In genomic region chr22:19811811-19812771, GRCh38 we compare ENCODE assay signal across 18 cellular contexts. TPM values are rescaled to one million over a fixed set of nuclear protein-coding genes. Genes with fewer than 3 reads are reported as not detected.
A peak's percentile ranks its signal among the peaks of the same experiment; 100 is the strongest.
DNase-seq lines count a peak whose midpoint lies in the region; TF ChIP-seq lines count a peak whose summit lies in the region.
"Had no signal": no experiment of that assay in that cellular context is flagged by ENCODE, and none has a peak within 500 bp of the region (broad histone marks: within the 10 kb centered on the region; RNA-seq: fewer than 3 reads in every experiment).

No MANE protein-coding gene starts in this region.

- H3K4me1 Mint-ChIP-seq in glutamatergic neuron (ENCODE audit: low read depth, unreplicated experiment): peaks cover 15% of the 10 kb centered on the region

- TF ChIP-seq EP300 in stomach (IDR thresholded peaks at IDR 0.05): no peak

- peaks cover 0 to 3% (median 2%) of the 10 kb centered on the region in 4 donors for H3K4me1 ChIP-seq in stomach

- H3K36me3 ChIP-seq in stomach: peaks cover 0 to 23% (median 11%) of the 10 kb centered on the region in 4 donors

- peaks cover 3% of the 10 kb centered on the region for H3K36me3 Mint-ChIP-seq in glutamatergic neuron (ENCODE audit: unreplicated experiment)
- H3K36me3 Mint-ChIP-seq: type B pancreatic cell had no signal

- no peaks in the 10 kb centered on the region for H3K27me3 ChIP-seq in stomach

- H3K9me3 ChIP-seq in stomach: no peaks in the 10 kb centered on the region

- peak; percentile 44 for DNase-seq in activated effector memory CD4-positive, alpha-beta T cell treated with anti-CD3 and anti-CD28 coated beads, Interleukin-2, amount 50 U/mL, for 16 hours
- no peak for DNase-seq in activated effector memory CD4-positive, alpha-beta T cell treated with Interleukin-2 at 50 U/mL for 16 hours
- DNase-seq in activated CD8-positive, alpha-beta memory T cell treated with anti-CD3 and anti-CD28 coated beads, Interleukin-2, amount 50 U/mL, for 4 hours: peak; percentile 11
- DNase-seq in islet precursor cell (peak; percentile 46), stomach (peak; percentile 22), NCI-H2081 (lab: John Stamatoyannopoulos, UW) (no peak), glutamatergic neuron (no peak), NCI-H82 treated with DMSO at 0.1 percent for 48 hours (lab: John Stamatoyannopoulos, UW; ENCODE audit: unreplicated experiment) (no peak)
- DNase-seq: activated CD4-positive, CD25-positive, alpha-beta regulatory T cell; NCI-H2081 treated with DMSO at 0.1 percent for 48 hours; NCI-H748 treated with DMSO at 0.1 percent for 48 hours; RPMI8226; stimulated activated naive CD4-positive, alpha-beta T cell had no signal

- WGBS in stomach, 5 donors: 90 to 96% (median 94%) methylated on average over 18 to 36 of the region's 36 CpGs

- no peak overlapping the region for H3K4me3 Mint-ChIP-seq in glutamatergic neuron (ENCODE audit: unreplicated experiment)
- H3K4me3 Mint-ChIP-seq: CD8-positive, alpha-beta T cell; T-helper 17 cell; type B pancreatic cell had no signal

- no peak overlapping the region for H3K27ac ChIP-seq in stomach

- TF ChIP-seq CTCF in stomach (IDR thresholded peaks at IDR 0.05): no peak
- no peak for TF ChIP-seq CTCF in glutamatergic neuron (IDR thresholded peaks at IDR 0.05; ENCODE audit: partially characterized antibody, unreplicated experiment)

- H3K4me3 ChIP-seq in stomach: no peak overlapping the region
- H3K4me3 ChIP-seq: smooth muscle cell had no signal

- H3K9me3 Mint-ChIP-seq in glutamatergic neuron (ENCODE audit: unreplicated experiment): peaks cover 5% of the 10 kb centered on the region
- H3K9me3 Mint-ChIP-seq: CD8-positive, alpha-beta T cell; type B pancreatic cell had no signal

- H3K27ac Mint-ChIP-seq in glutamatergic neuron (ENCODE audit: unreplicated experiment): no peak overlapping the region
- H3K27ac Mint-ChIP-seq: CD8-positive, alpha-beta T cell; T-helper 17 cell; type B pancreatic cell had no signal

- no peak for TF ChIP-seq POLR2A in stomach (IDR thresholded peaks at IDR 0.05)

- H3K27me3 Mint-ChIP-seq in glutamatergic neuron (ENCODE audit: unreplicated experiment): peaks cover 11% of the 10 kb centered on the region
- H3K27me3 Mint-ChIP-seq: T-helper 17 cell, type B pancreatic cell had no signal

- intact Hi-C loops in stomach (cut with DNase I; ENCODE audit: low total_unique reads): no loop called here

RNA-seq across cellular contexts. Expression of gene GNB1L, which starts 42.6 kb away (rescaled TPM):
- total RNA-seq in stomach (1 to 10 TPM in 2 of 5 donors, under 1 TPM in 2, not detected in 1; 0.29 to 4.1 (median 1.7) TPM), glutamatergic neuron (ENCODE audit: unreplicated experiment) (5.0 TPM)
- polyA plus RNA-seq in stomach: 1 to 10 TPM; 1.8 to 6.8 (median 3.2) TPM

RNA-seq across cellular contexts. Expression of gene RTL10, which starts 42.6 kb away (rescaled TPM):
- total RNA-seq in stomach (10 to 100 TPM in 2 of 5 donors, 1 to 10 TPM in 3; 1.7 to 28.1 (median 8.7) TPM), glutamatergic neuron (ENCODE audit: unreplicated experiment) (12.1 TPM)
- 10 to 100 TPM in 1 of 3 donors, 1 to 10 TPM in 2; 5.2 to 12.1 (median 5.8) TPM for polyA plus RNA-seq in stomach

RNA-seq across cellular contexts. Expression of gene TBX1, which starts 51.5 kb away (rescaled TPM):
- total RNA-seq in stomach (under 1 TPM in 2 of 5 donors, not detected in 3; 0.43 to 0.73 TPM), glutamatergic neuron (ENCODE audit: unreplicated experiment) (2.4 TPM)
- polyA plus RNA-seq in stomach: 1 to 10 TPM in 1 of 3 donors, under 1 TPM in 1, not detected in 1; 0.62 to 1.1 TPM
- total RNA-seq: CD8-positive, alpha-beta T cell; mononuclear cell; smooth muscle cell; T-helper 17 cell had no signal
- polyA plus RNA-seq: smooth muscle cell had no signal

Comparison
In these comparisons a context has a peak if more than half of its experiments do, and no peak if none do; other contexts are left out.
1. DNase-seq: peak in activated effector memory CD4-positive, alpha-beta T cell treated with anti-CD3 and anti-CD28 coated beads, Interleukin-2, amount 50 U/mL, for 16 hours (single experiment), activated CD8-positive, alpha-beta memory T cell treated with anti-CD3 and anti-CD28 coated beads, Interleukin-2, amount 50 U/mL, for 4 hours (single experiment), islet precursor cell (single experiment) and stomach (single experiment); none in activated effector memory CD4-positive, alpha-beta T cell treated with Interleukin-2 at 50 U/mL for 16 hours (single experiment), NCI-H2081 (0 of 2), glutamatergic neuron (single experiment) and NCI-H82 treated with DMSO at 0.1 percent for 48 hours (single experiment).